In genomic region chrX:24828147-24828546, GRCh38 we compare ENCODE assay signal across 23 cellular contexts.
DNase-seq lines count a peak whose midpoint lies in the region; ATAC-seq, FAIRE-seq and TF ChIP-seq lines count a peak whose summit lies in the region.
"Had no signal": no experiment of that assay in that cellular context is flagged by ENCODE, and none has a peak within 500 bp of the region (broad histone marks: within the 10 kb centered on the region; RNA-seq: fewer than 3 reads in every experiment).

No MANE protein-coding gene starts in this region.

- no peak overlapping the region for H2BK15ac ChIP-seq in mesendoderm (replicated peaks; ENCODE audit: low read depth)

- intact Hi-C loops in lower lobe of right lung (cut with DNase I): no loop called here

- H3K4me1 Mint-ChIP-seq in stimulated activated effector memory CD8-positive, alpha-beta T cell treated with anti-CD3 and anti-CD28 coated beads, Interleukin-12 subunit alpha, Interleukin-12 subunit beta, amount 100 ng/mL, for 72 hours: no peaks in the 10 kb centered on the region
- H3K4me1 Mint-ChIP-seq: B cell had no signal

- no peaks in the 10 kb centered on the region for H3K79me2 ChIP-seq in hepatocyte
- H3K79me2 ChIP-seq in mesendoderm (ENCODE audit: control insufficient read depth, insufficient read depth, low read length): no peaks in the 10 kb centered on the region

- no peak for TF ChIP-seq EP300 in A549 (IDR thresholded peaks at IDR 0.05)

- no peaks in the 10 kb centered on the region for H3K79me1 ChIP-seq in mesendoderm (ENCODE audit: low read length)

- no peak overlapping the region for H3K56ac ChIP-seq in mesendoderm (ENCODE audit: low read length)

- no peak overlapping the region for H3K4me2 ChIP-seq in A549
- H3K4me2 ChIP-seq in hepatocyte: peak overlapping the region; percentile 48
- no peak overlapping the region for H3K4me2 ChIP-seq in mesendoderm (ENCODE audit: low read length)
- H3K4me2 ChIP-seq: BLaER1 treated with 17β-estradiol and CSF1 and Interleukin-3, amounts not matched to agents 10 nM and 100 nM had no signal

- no peak for TF ChIP-seq CTCF in A549 (IDR thresholded peaks at IDR 0.05)
- TF ChIP-seq CTCF in hepatocyte (IDR thresholded peaks at IDR 0.05; ENCODE audit: poor library complexity): no peak
- no peak for TF ChIP-seq CTCF in lower lobe of right lung (IDR thresholded peaks at IDR 0.05)

- H2BK120ac ChIP-seq in mesendoderm (ENCODE audit: low read depth, low read length): no peak overlapping the region

- no peaks in the 10 kb centered on the region for H3K4me1 ChIP-seq in A549
- H3K4me1 ChIP-seq in hepatocyte (ENCODE audit: insufficient read depth): peaks cover 2% of the 10 kb centered on the region
- H3K4me1 ChIP-seq in mesendoderm (ENCODE audit: control insufficient read depth, low read depth, low read length): no peaks in the 10 kb centered on the region
- peaks cover 0 to 8% (median 0%) of the 10 kb centered on the region in 3 donors for H3K4me1 ChIP-seq in skeletal muscle tissue (ENCODE audit: control insufficient read depth in 3 of 3, insufficient read depth in 3 of 3, low read length in 3 of 3)
- H3K4me1 ChIP-seq in lower lobe of right lung: no peaks in the 10 kb centered on the region
- H3K4me1 ChIP-seq: BLaER1 treated with 17β-estradiol and CSF1 and Interleukin-3, amounts not matched to agents 10 nM and 100 nM; Caco-2 had no signal

- H3K9me2 ChIP-seq in hepatocyte (replicated peaks; ENCODE audit: insufficient read depth): no peaks in the 10 kb centered on the region

- no peak overlapping the region for H2AFZ ChIP-seq in hepatocyte

- no peaks in the 10 kb centered on the region for H4K20me1 ChIP-seq in hepatocyte (ENCODE audit: insufficient read depth, poor library complexity, severe bottlenecking)

- no peak for TF ChIP-seq RAD21 in A549 (conservative IDR thresholded peaks at IDR 0.05 in 1 of 2, IDR thresholded peaks at IDR 0.05 in 1 of 2)

- H3K18ac ChIP-seq in mesendoderm (ENCODE audit: low read length): no peak overlapping the region

- H3K4me3 ChIP-seq in A549 (no peak overlapping the region), hepatocyte (no peak overlapping the region), mesendoderm (ENCODE audit: low read length) (no peak overlapping the region), skeletal muscle tissue (ENCODE audit: low read length in 3 of 3) (no peak overlapping the region), lower lobe of right lung (no peak overlapping the region)
- H3K4me3 ChIP-seq: BLaER1 treated with 17β-estradiol and CSF1 and Interleukin-3, amounts not matched to agents 10 nM and 100 nM had no signal

- no peak overlapping the region for H3K4me3 Mint-ChIP-seq in stimulated activated effector memory CD8-positive, alpha-beta T cell treated with anti-CD3 and anti-CD28 coated beads, Interleukin-12 subunit alpha, Interleukin-12 subunit beta, amount 100 ng/mL, for 72 hours
- H3K4me3 Mint-ChIP-seq: B cell; CD4-positive, alpha-beta T cell; CD8-positive, alpha-beta T cell had no signal

- no peak overlapping the region for H3K27ac Mint-ChIP-seq in stimulated activated effector memory CD8-positive, alpha-beta T cell treated with anti-CD3 and anti-CD28 coated beads, Interleukin-12 subunit alpha, Interleukin-12 subunit beta, amount 100 ng/mL, for 72 hours
- H3K27ac Mint-ChIP-seq: B cell; CD4-positive, alpha-beta T cell; CD8-positive, alpha-beta T cell had no signal

- ATAC-seq in A549 (no peak), lower lobe of right lung (no peak)
- ATAC-seq in stimulated activated effector memory CD8-positive, alpha-beta T cell treated with anti-CD3 and anti-CD28 coated beads, Interleukin-12 subunit alpha, Interleukin-12 subunit beta, amount 100 ng/mL, for 72 hours: no peak
- ATAC-seq: CD8-positive, alpha-beta T cell had no signal

- no peaks in the 10 kb centered on the region for H3K9me3 ChIP-seq in A549
- H3K9me3 ChIP-seq in hepatocyte (ENCODE audit: low read depth): no peaks in the 10 kb centered on the region
- no peaks in the 10 kb centered on the region for H3K9me3 ChIP-seq in skeletal muscle tissue (ENCODE audit: control insufficient read depth in 3 of 3, low read length in 3 of 3)
- H3K9me3 ChIP-seq in lower lobe of right lung: no peaks in the 10 kb centered on the region
- H3K9me3 ChIP-seq: BLaER1 treated with 17β-estradiol and CSF1 and Interleukin-3, amounts not matched to agents 10 nM and 100 nM; Caco-2 had no signal

- H3K23ac ChIP-seq in mesendoderm (ENCODE audit: low read length): no peak overlapping the region

- H3K36me3 ChIP-seq in hepatocyte (replicated peaks; ENCODE audit: insufficient read depth, low read depth) (peaks cover 8% of the 10 kb centered on the region), mesendoderm (ENCODE audit: control insufficient read depth, insufficient read depth, low read length) (no peaks in the 10 kb centered on the region), skeletal muscle tissue (ENCODE audit: control insufficient read depth in 3 of 3, insufficient read depth in 3 of 3, low read length in 3 of 3) (peaks cover 3 to 7% (median 7%) of the 10 kb centered on the region in 3 donors), lower lobe of right lung (peaks cover 21% of the 10 kb centered on the region)

- no peak overlapping the region for H2AK5ac ChIP-seq in mesendoderm (ENCODE audit: low read length)

- no peak overlapping the region for H4K8ac ChIP-seq in mesendoderm (ENCODE audit: low read depth, low read length)

- WGBS in A549 (ENCODE audit: missing lambda C conversion rate): 95% methylated on average over 2 of the region's 2 CpGs
- WGBS in hepatocyte (ENCODE audit: low lambda C conversion rate, missing lambda C conversion rate): 76% methylated on average over 2 of the region's 2 CpGs
- WGBS in mesendoderm (ENCODE audit: extremely low coverage, insufficient coverage, low lambda C conversion rate): no CpG with 5 or more reads among the region's 2 CpGs

- H2BK5ac ChIP-seq in mesendoderm (ENCODE audit: low read length): no peak overlapping the region

- CTCF ChIA-PET in A549 (lab: Yijun Ruan, JAX): interaction anchor here (1.8 to 2.2 kb wide), 2 partner anchors 10 to 316 kb away, joined by 7 to 8 read pairs; no protein-coding TSS in a partner anchor

- TF ChIP-seq POLR2A in A549 (IDR thresholded peaks at IDR 0.05; ENCODE audit: low read length): no peak

- H3K36me3 Mint-ChIP-seq in stimulated activated effector memory CD8-positive, alpha-beta T cell treated with anti-CD3 and anti-CD28 coated beads, Interleukin-12 subunit alpha, Interleukin-12 subunit beta, amount 100 ng/mL, for 72 hours: peaks cover 49% of the 10 kb centered on the region

- peak; percentile 89 for FAIRE-seq in A549 (lab: Jason Lieb, UNC)
- FAIRE-seq: G401.6, GM12891, GM19239 had no signal

- H3K9ac ChIP-seq in mesendoderm (ENCODE audit: low read length) (no peak overlapping the region), skeletal muscle tissue (ENCODE audit: low read depth in 1 of 3, low read length in 3 of 3) (no peak overlapping the region)
- H3K9ac ChIP-seq: BLaER1 treated with 17β-estradiol and CSF1 and Interleukin-3, amounts not matched to agents 10 nM and 100 nM had no signal

- H3K27ac ChIP-seq in A549 (no peak overlapping the region), hepatocyte (no peak overlapping the region), mesendoderm (ENCODE audit: low read depth, low read length) (no peak overlapping the region), skeletal muscle tissue (ENCODE audit: low read depth, low read length) (peak overlapping the region; percentile 1), lower lobe of right lung (no peak overlapping the region)
- H3K27ac ChIP-seq: 22Rv1; BLaER1 treated with 17β-estradiol and CSF1 and Interleukin-3, amounts not matched to agents 10 nM and 100 nM; C4-2B had no signal

- DNase-seq in A549 (ENCODE audit: low read depth in 1 of 2, low spot score in 1 of 2): no peak
- DNase-seq in hepatocyte (ENCODE audit: low spot score): peak; percentile 8
- peak; percentile 13 for DNase-seq in mesendoderm
- DNase-seq in stimulated activated effector memory CD8-positive, alpha-beta T cell treated with anti-CD3 and anti-CD28 coated beads, Interleukin-12 subunit alpha, Interleukin-12 subunit beta, amount 100 ng/mL, for 72 hours (ENCODE audit: low spot score in 2 of 2): no peak
- DNase-seq in activated CD4-positive, alpha-beta T cell treated with anti-CD3 and anti-CD28 coated beads, Interleukin-2, amount 50 U/mL, for 4 hours: no peak
- DNase-seq in lower lobe of right lung: no peak
- DNase-seq in AG08395 (ENCODE audit: low spot score): no peak
- DNase-seq: ACHN; AML-193; Caco-2; Calu3; CD4-positive, alpha-beta T cell; CD8-positive, alpha-beta T cell; DMS79 treated with DMSO at 0.1 percent for 48 hours; GF-D8 had no signal

- no peaks in the 10 kb centered on the region for H3K9me3 Mint-ChIP-seq in stimulated activated effector memory CD8-positive, alpha-beta T cell treated with anti-CD3 and anti-CD28 coated beads, Interleukin-12 subunit alpha, Interleukin-12 subunit beta, amount 100 ng/mL, for 72 hours
- H3K9me3 Mint-ChIP-seq: CD4-positive, alpha-beta T cell; CD8-positive, alpha-beta T cell had no signal

- H3K4ac ChIP-seq in mesendoderm (ENCODE audit: low read depth, low read length): no peak overlapping the region

- POLR2A ChIA-PET in A549 (lab: Yijun Ruan, JAX): no interaction called here

- no peak overlapping the region for H4K5ac ChIP-seq in mesendoderm (ENCODE audit: low read length)

- no peaks in the 10 kb centered on the region for H3K27me3 ChIP-seq in hepatocyte
- no peaks in the 10 kb centered on the region for H3K27me3 ChIP-seq in mesendoderm (ENCODE audit: insufficient read depth, low read length, poor library complexity)
- H3K27me3 ChIP-seq in skeletal muscle tissue (ENCODE audit: control insufficient read depth in 3 of 3, insufficient read depth in 3 of 3, low read length in 3 of 3): no peaks in the 10 kb centered on the region
- H3K27me3 ChIP-seq in lower lobe of right lung (ENCODE audit: low read depth): no peaks in the 10 kb centered on the region

TF ChIP-seq in A549, 52 proteins besides CTCF, POLR2A, EP300 and RAD21:
- TF ChIP-seq ZFP36 (IDR thresholded peaks at IDR 0.05; ENCODE audit: borderline replicate concordance, partially characterized antibody) (no peak), MAFK (IDR thresholded peaks at IDR 0.05; ENCODE audit: partially characterized antibody) (no peak), ESRRA (IDR thresholded peaks at IDR 0.05; ENCODE audit: borderline replicate concordance, low read length) (no peak), KDM5A (IDR thresholded peaks at IDR 0.05) (no peak), E2F6 (IDR thresholded peaks at IDR 0.05; ENCODE audit: borderline replicate concordance, low read depth) (no peak)

Comparison
In these comparisons a context has a peak if more than half of its experiments do, and no peak if none do; other contexts are left out.
1. DNase-seq: peak in hepatocyte (single experiment) and mesendoderm (single experiment); none in A549 (0 of 2), stimulated activated effector memory CD8-positive, alpha-beta T cell treated with anti-CD3 and anti-CD28 coated beads, Interleukin-12 subunit alpha, Interleukin-12 subunit beta, amount 100 ng/mL, for 72 hours (0 of 2), activated CD4-positive, alpha-beta T cell treated with anti-CD3 and anti-CD28 coated beads, Interleukin-2, amount 50 U/mL, for 4 hours (0 of 2), lower lobe of right lung (single experiment) and AG08395 (single experiment).